In the genomic region with DNA sequence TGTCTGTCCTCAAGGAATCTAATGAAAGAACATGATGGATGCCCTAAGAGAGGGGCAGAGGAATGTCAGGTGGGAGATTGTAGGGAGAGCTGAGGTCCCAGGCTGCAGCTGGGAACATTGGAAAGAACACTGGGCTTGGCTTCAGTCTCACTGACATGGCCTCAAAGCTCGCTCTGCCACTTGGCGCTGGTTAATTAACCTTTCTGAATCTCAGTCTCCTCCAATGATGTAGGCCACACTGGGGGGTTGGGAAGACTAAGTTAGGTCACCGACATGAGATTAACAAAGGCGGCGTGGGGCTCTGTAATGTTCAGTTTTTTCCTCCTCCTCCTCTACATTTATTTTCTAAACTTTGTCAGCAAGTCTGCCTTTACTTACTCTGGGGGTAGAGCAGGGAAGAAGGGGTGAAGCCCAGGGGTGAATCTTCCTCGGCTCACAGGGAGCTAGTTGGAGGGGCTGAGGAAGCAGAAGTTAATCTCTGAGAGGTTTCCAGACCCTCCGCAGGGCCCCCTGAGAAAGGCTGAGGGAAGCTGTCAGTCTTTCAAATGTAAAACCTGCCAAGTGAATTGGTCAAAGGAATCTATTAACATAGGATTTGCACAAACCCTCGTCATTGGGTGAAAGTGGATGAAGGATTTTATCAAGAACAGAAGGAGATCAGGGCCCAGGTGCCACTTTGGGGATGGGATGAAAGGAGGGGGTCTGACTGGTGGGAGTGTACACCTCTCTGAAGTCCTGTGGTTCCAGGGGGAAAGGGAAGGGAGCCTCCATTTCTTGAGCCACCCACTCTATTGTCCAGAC, we compare ENCODE assay signal across 23 cellular contexts. TPM values are rescaled to one million over a fixed set of nuclear protein-coding genes. Genes with fewer than 3 reads are reported as not detected.
A peak's percentile ranks its signal among the peaks of the same experiment; 100 is the strongest.
DNase-seq lines count a peak whose midpoint lies in the region; ATAC-seq and TF ChIP-seq lines count a peak whose summit lies in the region.
"Had no signal": no experiment of that assay in that cellular context is flagged by ENCODE, and none has a peak within 500 bp of the region (broad histone marks: within the 10 kb centered on the region; RNA-seq: fewer than 3 reads in every experiment).

No MANE protein-coding gene starts in this region.

- H3K36me3 ChIP-seq in HUES6 (ENCODE audit: control insufficient read depth, insufficient read depth, low read length) = no peaks in the 10 kb centered on the region
- H3K36me3 ChIP-seq in esophagus muscularis mucosa = no peaks in the 10 kb centered on the region
- H3K36me3 ChIP-seq: MG63 had no signal

- H3K27ac ChIP-seq in HUES6 (ENCODE audit: low read depth, low read length) = peak overlapping the region; percentile 78
- H3K27ac ChIP-seq in esophagus muscularis mucosa (replicated peaks in 1 of 4) = no peak overlapping the region
- no peak overlapping the region for H3K27ac ChIP-seq in foreskin keratinocyte
- H3K27ac ChIP-seq: C4-2B, GM23248, PC-9, RWPE1 had no signal

- H3K27me3 ChIP-seq in HUES6 (ENCODE audit: control insufficient read depth, insufficient read depth, low read length) (no peaks in the 10 kb centered on the region), esophagus muscularis mucosa (peaks cover 0 to 6% (median 0%) of the 10 kb centered on the region in 4 donors), foreskin keratinocyte (peaks cover 8% of the 10 kb centered on the region)
- H3K27me3 ChIP-seq: MG63 had no signal

- DNase-seq in esophagus muscularis mucosa (ENCODE audit: extremely low spot score) = peak; percentile 79
- DNase-seq in iPS-NIHi11 (ENCODE audit: low spot score) = peak; percentile 65
- no peak for DNase-seq in NCI-H146 (lab: John Stamatoyannopoulos, UW)
- no peak for DNase-seq in dedifferentiated amniotic fluid mesenchymal stem cell (ENCODE audit: extremely low spot score)
- no peak for DNase-seq in foreskin keratinocyte
- DNase-seq in GM20000 (ENCODE audit: low spot score) = no peak
- DNase-seq: ACHN, AML-193, GM23248, Kasumi-1, MG63, NCI-H1048, NCI-H1436, NCI-H2029 treated with DMSO at 0.1 percent for 48 hours, NCI-H2171, NCI-H526, PC-9, SIG-M5 had no signal

- peak overlapping the region; percentile 25 for H3K4me3 ChIP-seq in HUES6 (ENCODE audit: low read depth, low read length)
- H3K4me3 ChIP-seq in esophagus muscularis mucosa = no peak overlapping the region
- H3K4me3 ChIP-seq: GM23248, MG63, PC-9 had no signal

- intact Hi-C loops in esophagus muscularis mucosa (cut with DNase I) = no loop called here

- TF ChIP-seq CTCF in esophagus muscularis mucosa (IDR thresholded peaks at IDR 0.05) = no peak
- no peak for TF ChIP-seq CTCF in foreskin keratinocyte (conservative IDR thresholded peaks at IDR 0.05)
- no peak for TF ChIP-seq CTCF in GM20000 (IDR thresholded peaks at IDR 0.05; ENCODE audit: extremely low read depth, missing control alignments)

- no peak for TF ChIP-seq EP300 in esophagus muscularis mucosa (IDR thresholded peaks at IDR 0.05)

- peaks cover 50% of the 10 kb centered on the region for H3K4me1 ChIP-seq in HUES6 (ENCODE audit: control insufficient read depth, insufficient read depth, low read length)
- H3K4me1 ChIP-seq in esophagus muscularis mucosa = no peaks in the 10 kb centered on the region
- H3K4me1 ChIP-seq in foreskin keratinocyte = no peaks in the 10 kb centered on the region

- TF ChIP-seq POLR2A in esophagus muscularis mucosa (IDR thresholded peaks at IDR 0.05; ENCODE audit: low read depth) = no peak

- 79% methylated on average over 8 of the region's 8 CpGs for WGBS in esophagus muscularis mucosa

- H3K9me3 ChIP-seq in HUES6 (ENCODE audit: control insufficient read depth, insufficient read depth, low read depth, low read length) (peaks cover 11% of the 10 kb centered on the region), esophagus muscularis mucosa (peaks cover 0 to 4% (median 0%) of the 10 kb centered on the region in 4 donors)
- H3K9me3 ChIP-seq: MG63 had no signal

- peak overlapping the region; percentile 74 for H3K9ac ChIP-seq in HUES6 (ENCODE audit: low read length)
- H3K9ac ChIP-seq: GM23248 had no signal

- ATAC-seq in foreskin keratinocyte = no peak
- ATAC-seq: SK-N-SH treated with all-trans-retinoic acid at 6 μM for 48 hours had no signal

RNA-seq across cellular contexts. Expression of a gene that starts 32.1 kb away (rescaled TPM):
- total RNA-seq in esophagus muscularis mucosa (1 to 10 TPM; 4.1 to 9.6 (median 8.0) TPM), foreskin keratinocyte (16.8 and 25.1 TPM in 2 replicates)
- polyA plus RNA-seq in foreskin keratinocyte = 1.3 and 1.7 TPM in 2 replicates
- total RNA-seq: HT-29, PC-9 had no signal

Comparison
In these comparisons a context has a peak if more than half of its experiments do, and no peak if none do; other contexts are left out.
1. DNase-seq: peak in esophagus muscularis mucosa (single experiment) and iPS-NIHi11 (single experiment); none in NCI-H146 (single experiment), dedifferentiated amniotic fluid mesenchymal stem cell (single experiment), foreskin keratinocyte (0 of 2) and GM20000 (single experiment).